In the genomic region with DNA sequence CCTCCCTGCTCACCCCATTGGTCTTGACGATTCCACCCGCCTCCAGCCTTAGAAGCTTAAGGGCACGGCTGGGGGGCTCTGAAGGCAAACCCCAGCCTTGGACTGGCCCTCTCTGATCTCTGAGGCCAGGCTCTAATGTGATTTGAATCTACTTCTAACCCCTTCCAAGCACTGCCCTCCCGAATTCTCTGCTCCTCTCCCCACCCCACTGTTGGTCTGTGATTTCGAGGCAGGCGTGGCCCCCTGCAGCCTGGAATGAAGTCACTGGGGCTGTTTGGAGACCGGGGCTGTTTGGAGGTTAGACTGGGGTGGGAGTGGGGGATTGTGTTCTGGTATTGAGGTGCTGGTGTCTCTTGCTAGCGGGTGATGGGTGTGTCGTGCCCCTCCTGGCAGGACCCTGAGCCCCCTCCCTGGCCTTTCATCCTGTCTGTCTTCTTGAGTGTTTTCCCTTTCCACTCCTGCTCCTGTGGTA, we compare ENCODE assay signal across 1 cellular context.
TF ChIP-seq lines count a peak whose summit lies in the region.

No MANE protein-coding gene starts in this region.

TF ChIP-seq in WTC11, 78 proteins besides CTCF, POLR2A, EP300 and RAD21:
- TF ChIP-seq, protein P1, sequence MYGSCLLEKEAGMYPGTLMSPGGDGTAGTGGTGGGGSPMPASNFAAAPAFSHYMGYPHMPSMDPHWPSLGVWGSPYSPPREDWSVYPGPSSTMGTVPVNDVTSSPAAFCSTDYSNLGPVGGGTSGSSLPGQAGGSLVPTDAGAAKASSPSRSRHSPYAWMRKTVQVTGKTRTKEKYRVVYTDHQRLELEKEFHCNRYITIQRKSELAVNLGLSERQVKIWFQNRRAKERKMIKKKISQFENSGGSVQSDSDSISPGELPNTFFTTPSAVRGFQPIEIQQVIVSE (CRISPR knock-in tag; IDR thresholded peaks at IDR 0.05; ENCODE audit: borderline replicate concordance): no peak
- TF ChIP-seq FOXP1 (CRISPR knock-in tag; IDR thresholded peaks at IDR 0.05; ENCODE audit: borderline replicate concordance) (no peak), SP1 (CRISPR knock-in tag; conservative IDR thresholded peaks at IDR 0.05) (no peak), CREM (CRISPR knock-in tag; IDR thresholded peaks at IDR 0.05) (no peak), ZNF423 (CRISPR knock-in tag; IDR thresholded peaks at IDR 0.05) (no peak), TEAD4 (CRISPR knock-in tag; IDR thresholded peaks at IDR 0.05) (no peak), GRHL2 (CRISPR knock-in tag; IDR thresholded peaks at IDR 0.05; ENCODE audit: insufficient replicate concordance, severe bottlenecking) (no peak), GTF2I (CRISPR knock-in tag; conservative IDR thresholded peaks at IDR 0.05) (no peak)
- TF ChIP-seq, protein P2, sequence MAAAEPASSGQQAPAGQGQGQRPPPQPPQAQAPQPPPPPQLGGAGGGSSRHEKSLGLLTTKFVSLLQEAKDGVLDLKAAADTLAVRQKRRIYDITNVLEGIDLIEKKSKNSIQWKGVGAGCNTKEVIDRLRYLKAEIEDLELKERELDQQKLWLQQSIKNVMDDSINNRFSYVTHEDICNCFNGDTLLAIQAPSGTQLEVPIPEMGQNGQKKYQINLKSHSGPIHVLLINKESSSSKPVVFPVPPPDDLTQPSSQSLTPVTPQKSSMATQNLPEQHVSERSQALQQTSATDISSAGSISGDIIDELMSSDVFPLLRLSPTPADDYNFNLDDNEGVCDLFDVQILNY (CRISPR knock-in tag; IDR thresholded peaks at IDR 0.05): no peak
- TF ChIP-seq, protein P3, sequence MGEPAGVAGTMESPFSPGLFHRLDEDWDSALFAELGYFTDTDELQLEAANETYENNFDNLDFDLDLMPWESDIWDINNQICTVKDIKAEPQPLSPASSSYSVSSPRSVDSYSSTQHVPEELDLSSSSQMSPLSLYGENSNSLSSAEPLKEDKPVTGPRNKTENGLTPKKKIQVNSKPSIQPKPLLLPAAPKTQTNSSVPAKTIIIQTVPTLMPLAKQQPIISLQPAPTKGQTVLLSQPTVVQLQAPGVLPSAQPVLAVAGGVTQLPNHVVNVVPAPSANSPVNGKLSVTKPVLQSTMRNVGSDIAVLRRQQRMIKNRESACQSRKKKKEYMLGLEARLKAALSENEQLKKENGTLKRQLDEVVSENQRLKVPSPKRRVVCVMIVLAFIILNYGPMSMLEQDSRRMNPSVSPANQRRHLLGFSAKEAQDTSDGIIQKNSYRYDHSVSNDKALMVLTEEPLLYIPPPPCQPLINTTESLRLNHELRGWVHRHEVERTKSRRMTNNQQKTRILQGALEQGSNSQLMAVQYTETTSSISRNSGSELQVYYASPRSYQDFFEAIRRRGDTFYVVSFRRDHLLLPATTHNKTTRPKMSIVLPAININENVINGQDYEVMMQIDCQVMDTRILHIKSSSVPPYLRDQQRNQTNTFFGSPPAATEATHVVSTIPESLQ (CRISPR knock-in tag; IDR thresholded peaks at IDR 0.05): no peak
- TF ChIP-seq, protein P4, sequence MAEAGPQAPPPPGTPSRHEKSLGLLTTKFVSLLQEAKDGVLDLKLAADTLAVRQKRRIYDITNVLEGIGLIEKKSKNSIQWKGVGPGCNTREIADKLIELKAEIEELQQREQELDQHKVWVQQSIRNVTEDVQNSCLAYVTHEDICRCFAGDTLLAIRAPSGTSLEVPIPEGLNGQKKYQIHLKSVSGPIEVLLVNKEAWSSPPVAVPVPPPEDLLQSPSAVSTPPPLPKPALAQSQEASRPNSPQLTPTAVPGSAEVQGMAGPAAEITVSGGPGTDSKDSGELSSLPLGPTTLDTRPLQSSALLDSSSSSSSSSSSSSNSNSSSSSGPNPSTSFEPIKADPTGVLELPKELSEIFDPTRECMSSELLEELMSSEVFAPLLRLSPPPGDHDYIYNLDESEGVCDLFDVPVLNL (CRISPR knock-in tag; IDR thresholded peaks at IDR 0.05; ENCODE audit: borderline replicate concordance, low read depth): no peak
- TF ChIP-seq, protein P5, sequence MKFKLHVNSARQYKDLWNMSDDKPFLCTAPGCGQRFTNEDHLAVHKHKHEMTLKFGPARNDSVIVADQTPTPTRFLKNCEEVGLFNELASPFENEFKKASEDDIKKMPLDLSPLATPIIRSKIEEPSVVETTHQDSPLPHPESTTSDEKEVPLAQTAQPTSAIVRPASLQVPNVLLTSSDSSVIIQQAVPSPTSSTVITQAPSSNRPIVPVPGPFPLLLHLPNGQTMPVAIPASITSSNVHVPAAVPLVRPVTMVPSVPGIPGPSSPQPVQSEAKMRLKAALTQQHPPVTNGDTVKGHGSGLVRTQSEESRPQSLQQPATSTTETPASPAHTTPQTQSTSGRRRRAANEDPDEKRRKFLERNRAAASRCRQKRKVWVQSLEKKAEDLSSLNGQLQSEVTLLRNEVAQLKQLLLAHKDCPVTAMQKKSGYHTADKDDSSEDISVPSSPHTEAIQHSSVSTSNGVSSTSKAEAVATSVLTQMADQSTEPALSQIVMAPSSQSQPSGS (CRISPR knock-in tag; IDR thresholded peaks at IDR 0.05; ENCODE audit: borderline replicate concordance, low read depth): no peak
- TF ChIP-seq, protein P6, sequence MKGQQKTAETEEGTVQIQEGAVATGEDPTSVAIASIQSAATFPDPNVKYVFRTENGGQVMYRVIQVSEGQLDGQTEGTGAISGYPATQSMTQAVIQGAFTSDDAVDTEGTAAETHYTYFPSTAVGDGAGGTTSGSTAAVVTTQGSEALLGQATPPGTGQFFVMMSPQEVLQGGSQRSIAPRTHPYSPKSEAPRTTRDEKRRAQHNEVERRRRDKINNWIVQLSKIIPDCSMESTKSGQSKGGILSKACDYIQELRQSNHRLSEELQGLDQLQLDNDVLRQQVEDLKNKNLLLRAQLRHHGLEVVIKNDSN (CRISPR knock-in tag; IDR thresholded peaks at IDR 0.05): no peak
